8 cellular contexts compared by ENCODE assay signal in genomic region chr1:161763522-161764098, GRCh38. TPM values are rescaled to one million over a fixed set of nuclear protein-coding genes. Genes with fewer than 3 reads are reported as not detected.
A peak's percentile ranks its signal among the peaks of the same experiment; 100 is the strongest.
DNase-seq lines count a peak whose midpoint lies in the region; ATAC-seq, FAIRE-seq and TF ChIP-seq lines count a peak whose summit lies in the region.

No MANE protein-coding gene starts in this region.

- H3K4me1 ChIP-seq in osteoblast (ENCODE audit: insufficient read depth, low read length), result peaks cover 8% of the 10 kb centered on the region

- TF ChIP-seq CTCF in CD4-positive, alpha-beta T cell (IDR thresholded peaks at IDR 0.05), result peak; percentile 82
- TF ChIP-seq CTCF in cardiac fibroblast (IDR thresholded peaks at IDR 0.05; ENCODE audit: low read depth, low read length) (peak; percentile 55), osteoblast (IDR thresholded peaks at IDR 0.05; ENCODE audit: extremely low read depth, low read depth, low read length) (peak; percentile 63)

- TF ChIP-seq POLR2A in H54 (IDR thresholded peaks at IDR 0.05; ENCODE audit: low read depth, low read length), result no peak

- CTCF ChIA-PET in CD4-positive, alpha-beta T cell (lab: Charles Lee), result interaction anchor here (1.0 to 1.4 kb wide), 3 partner anchors 14 to 273 kb away, joined by 3 to 6 read pairs (median 4); partner anchors contain the start of gene DUSP12

- H3K27me3 Mint-ChIP-seq in CD4-positive, alpha-beta T cell, result no peaks in the 10 kb centered on the region

- ATAC-seq in CD4-positive, alpha-beta T cell (ENCODE audit: poor library complexity), result peak; percentile 56

- DNase-seq in CD4-positive, alpha-beta T cell, result peak in 8 of 10 experiments; percentile 20 to 47 (median 28)
- DNase-seq in H54 (ENCODE audit: insufficient read length, low spot score) (no peak), T follicular helper cell (ENCODE audit: low read depth) (peak; percentile 28), cardiac fibroblast (ENCODE audit: low read depth in 2 of 2) (peak in 1 of 2 donors; percentile 16), osteoblast (ENCODE audit: insufficient read length, low spot score, missing footprints) (no peak), hypothalamus (lab: John Stamatoyannopoulos, UW) (no peak), ecto neural progenitor cell (ENCODE audit: low spot score) (no peak), posterior cingulate gyrus (no peak)

- intact Hi-C loops in CD4-positive, alpha-beta T cell (cut with DNase I, micrococcal nuclease), result loop anchor here (1.0 to 10.0 kb wide), 4 partner anchors 13 to 801 kb away; partner anchors contain the start of gene UAP1 (in 1 of the 2)
- intact Hi-C loops in posterior cingulate gyrus (cut with DNase I), result no loop called here

- peak overlapping the region; percentile 67 for H3K27ac Mint-ChIP-seq in CD4-positive, alpha-beta T cell

- POLR2A ChIA-PET in CD4-positive, alpha-beta T cell (lab: Charles Lee), result interaction anchor here (1.7 kb wide), 1 partner anchor 14 kb away, joined by 6 read pairs; the partner anchor contains the start of gene DUSP12

- no peak overlapping the region for H3K4me2 ChIP-seq in osteoblast (ENCODE audit: insufficient read depth, low read length)

- H3K4me3 ChIP-seq in cardiac fibroblast (replicated peaks in 1 of 2; ENCODE audit: low read depth in 2 of 2, low read length in 2 of 2) (no peak overlapping the region), osteoblast (ENCODE audit: insufficient read depth, low read length) (no peak overlapping the region)

- peaks cover 2% of the 10 kb centered on the region for H3K36me3 ChIP-seq in osteoblast (ENCODE audit: insufficient read depth, low read length)

- no peak overlapping the region for H3K27ac ChIP-seq in CD4-positive, alpha-beta T cell (ENCODE audit: low read depth, low read length)
- H3K27ac ChIP-seq in osteoblast (ENCODE audit: low read depth, low read length), result no peak overlapping the region

- H3K4me3 Mint-ChIP-seq in CD4-positive, alpha-beta T cell, result peak overlapping the region; percentile 82

- no peaks in the 10 kb centered on the region for H3K9me3 Mint-ChIP-seq in CD4-positive, alpha-beta T cell

- no peaks in the 10 kb centered on the region for H3K27me3 ChIP-seq in CD4-positive, alpha-beta T cell (ENCODE audit: control insufficient read depth, insufficient read depth, low read length)
- no peaks in the 10 kb centered on the region for H3K27me3 ChIP-seq in osteoblast (ENCODE audit: insufficient read depth, low read length)

- peak; percentile 15 for FAIRE-seq in H54 (lab: Jason Lieb, UNC)

- H3K4me1 Mint-ChIP-seq in CD4-positive, alpha-beta T cell (ENCODE audit: low read depth), result peaks cover 40% of the 10 kb centered on the region

- H4K20me1 ChIP-seq in osteoblast (ENCODE audit: insufficient read depth, low read length), result no peaks in the 10 kb centered on the region

- no peaks in the 10 kb centered on the region for H3K9me3 ChIP-seq in CD4-positive, alpha-beta T cell (ENCODE audit: control insufficient read depth, low read length)
- H3K9me3 ChIP-seq in osteoblast (ENCODE audit: low read depth, low read length), result no peaks in the 10 kb centered on the region

- H3K36me3 Mint-ChIP-seq in CD4-positive, alpha-beta T cell (ENCODE audit: low read depth), result peaks cover 26% of the 10 kb centered on the region

- H2AFZ ChIP-seq in osteoblast (ENCODE audit: low read length), result no peak overlapping the region

- peaks cover 25% of the 10 kb centered on the region for H3K79me2 ChIP-seq in osteoblast (ENCODE audit: insufficient read depth, low read length)

RNA-seq across cellular contexts. Expression of gene ATF6, which starts 2.5 kb away (rescaled TPM):
- 10 to 100 TPM; 16.2 to 17.1 TPM for total RNA-seq in CD4-positive, alpha-beta T cell
- total RNA-seq in osteoblast, result 28.6 and 30.1 TPM in 2 replicates

RNA-seq across cellular contexts. Expression of gene DUSP12, which starts 14.0 kb away (rescaled TPM):
- 10 to 100 TPM; 20.3 to 23.0 TPM for total RNA-seq in CD4-positive, alpha-beta T cell
- total RNA-seq in osteoblast, result 20.6 and 32.1 TPM in 2 replicates

RNA-seq across cellular contexts. Expression of gene FCRLB, which starts 42.3 kb away (rescaled TPM):
- total RNA-seq in CD4-positive, alpha-beta T cell, result under 1 TPM in 1 of 2 experiments, not detected in 1; 0.11 TPM
- total RNA-seq in osteoblast, result 1.8 TPM in 2 replicates

RNA-seq across cellular contexts. Expression of gene FCRLA, which starts 56.6 kb away (rescaled TPM):
- not detected for total RNA-seq in CD4-positive, alpha-beta T cell
- total RNA-seq in osteoblast, result 0.88 and 1.4 TPM in 2 replicates

Comparison
In these comparisons a context has a peak if more than half of its experiments do, and no peak if none do; other contexts are left out.
1. DNase-seq: peak in CD4-positive, alpha-beta T cell (8 of 10) and T follicular helper cell (single experiment); none in H54 (single experiment), osteoblast (single experiment), hypothalamus (0 of 51), ecto neural progenitor cell (single experiment) and posterior cingulate gyrus (0 of 10).
2. Peak in every context shown above with its lines, with median percentiles within 50 percentile points of each other: CTCF ChIP-seq.